Comparison of ENCODE assay signal across 10 cellular contexts in genomic region chr21:45427331-45428271, GRCh38. TPM values are rescaled to one million over a fixed set of nuclear protein-coding genes. Genes with fewer than 3 reads are reported as not detected.
DNase-seq lines count a peak whose midpoint lies in the region; ATAC-seq, FAIRE-seq and TF ChIP-seq lines count a peak whose summit lies in the region.
"Had no signal": no experiment of that assay in that cellular context is flagged by ENCODE, and none has a peak within 500 bp of the region (broad histone marks: within the 10 kb centered on the region; RNA-seq: fewer than 3 reads in every experiment).

No MANE protein-coding gene starts in this region.

- peak overlapping the region; percentile 84 for H3K4me2 ChIP-seq in A549
- H3K4me2 ChIP-seq in H1 (ENCODE audit: insufficient read depth in 1 of 2, low read depth in 2 of 2, low read length in 2 of 2) = no peak overlapping the region

- WGBS in A549 (ENCODE audit: missing lambda C conversion rate) = 64% methylated on average over 6 of the region's 45 CpGs
- WGBS in H1 (ENCODE audit: extremely low coverage in 1 of 2, insufficient coverage in 1 of 2, insufficient read length in 1 of 2, insufficient replicate concordance in 2 of 2, low coverage in 1 of 2, low lambda C conversion rate in 2 of 2, missing lambda C conversion rate in 1 of 2), 2 experiments = 84% methylated on average over 41 of the region's 45 CpGs; no CpG with 5 or more reads in 1 of the 2 experiments

- in situ Hi-C loops in G401 (cut with HindIII; ENCODE audit: low sequenced_read_pairs) = no loop called here

- H3K27ac ChIP-seq in A549 (peak overlapping the region; percentile 97 to 98), H1 (ENCODE audit: low read depth, low read length) (no peak overlapping the region), lower lobe of right lung (peak overlapping the region; percentile 31)
- H3K27ac ChIP-seq: C4-2B had no signal

- no peak overlapping the region for H2AFZ ChIP-seq in H1 (ENCODE audit: low read length)

- TF ChIP-seq EP300 in A549 (IDR thresholded peaks at IDR 0.05) (peak in 1 of 2 experiments; percentile 19; a peak in 1 of 5 replicates), H1 (IDR thresholded peaks at IDR 0.05; ENCODE audit: borderline replicate concordance in 1 of 2, low read depth in 2 of 2, low read length in 2 of 2) (no peak)

- no peak for TF ChIP-seq RAD21 in A549 (conservative IDR thresholded peaks at IDR 0.05 in 1 of 2, IDR thresholded peaks at IDR 0.05 in 1 of 2)
- no peak for TF ChIP-seq RAD21 in H1 (IDR thresholded peaks at IDR 0.05 in 1 of 2, conservative IDR thresholded peaks at IDR 0.05 in 1 of 2; ENCODE audit: low read depth in 2 of 2, low read length in 2 of 2)

- H3K14ac ChIP-seq in H1 (ENCODE audit: insufficient read length) = no peak overlapping the region

- H3K27me3 ChIP-seq in H1 (replicated peaks in 1 of 4; ENCODE audit: control insufficient read depth in 3 of 4, extremely low read depth in 1 of 4, insufficient read depth in 3 of 4, low read length in 3 of 4) = no peaks in the 10 kb centered on the region
- no peaks in the 10 kb centered on the region for H3K27me3 ChIP-seq in lower lobe of right lung (ENCODE audit: low read depth)

- H3K4me3 ChIP-seq in A549 = no peak overlapping the region
- H3K4me3 ChIP-seq in H1 (ENCODE audit: extremely low read depth in 1 of 4, insufficient read depth in 2 of 4, low read depth in 3 of 4, low read length in 4 of 4) = no peak overlapping the region
- H3K4me3 ChIP-seq in lower lobe of right lung = no peak overlapping the region

- POLR2A ChIA-PET in A549 (lab: Yijun Ruan, JAX) (interaction anchor here (1.0 kb wide), 3 partner anchors 21 to 140 kb away, joined by 3 to 7 read pairs (median 4); partner anchors contain the start of gene POFUT2), H1 (lab: Charles Lee; ENCODE audit: partially characterized antibody) (interaction anchor here (0.8 to 2.5 kb wide), 7 partner anchors 9 to 141 kb away, joined by 3 to 12 read pairs (median 4); no protein-coding TSS in a partner anchor)

- H4K91ac ChIP-seq in H1 (replicated peaks; ENCODE audit: insufficient read length, low read length) = peak overlapping the region; percentile 69

- peaks cover 35% of the 10 kb centered on the region for H3K79me1 ChIP-seq in H1 (ENCODE audit: low read depth, low read length)

- H2AK5ac ChIP-seq in H1 (ENCODE audit: low read depth, low read length) = 0 out of 2 replicates have a peak overlapping the region, but pooled peaks have one; percentile 24

- no peak overlapping the region for H3K56ac ChIP-seq in H1 (replicated peaks; ENCODE audit: insufficient read length, low read depth, low read length)

- H4K20me1 ChIP-seq in H1 (replicated peaks in 1 of 2; ENCODE audit: control insufficient read depth in 1 of 2, insufficient read depth in 2 of 2, low read length in 2 of 2) = peaks cover 16 to 62% of the 10 kb centered on the region in 2 experiments

- no peak overlapping the region for H2BK20ac ChIP-seq in H1 (ENCODE audit: low read length)

- H3K23me2 ChIP-seq in H1 (ENCODE audit: low read depth, low read length) = no peaks in the 10 kb centered on the region

- H3K9ac ChIP-seq in H1 (replicated peaks in 1 of 4; ENCODE audit: extremely low read depth in 1 of 4, low read depth in 3 of 4, low read length in 3 of 4) = no peak overlapping the region

- H3K4me1 ChIP-seq in A549 = peaks cover 53% of the 10 kb centered on the region
- peaks cover 0 to 47% (median 40%) of the 10 kb centered on the region in 4 experiments; a peak in 6 of 7 replicates for H3K4me1 ChIP-seq in H1 (replicated peaks in 1 of 4; ENCODE audit: control insufficient read depth in 3 of 4, insufficient read depth in 4 of 4, low read length in 3 of 4)
- H3K4me1 ChIP-seq in lower lobe of right lung = no peaks in the 10 kb centered on the region

- no peak for TF ChIP-seq POLR2A in A549 (IDR thresholded peaks at IDR 0.05; ENCODE audit: low read length)
- no peak for TF ChIP-seq POLR2A in H1 (IDR thresholded peaks at IDR 0.05; ENCODE audit: control extremely low read depth in 1 of 2, low read depth in 2 of 2, low read length in 2 of 2)

- TF ChIP-seq CTCF in A549 (IDR thresholded peaks at IDR 0.05) (no peak), H1 (IDR thresholded peaks at IDR 0.05; ENCODE audit: control extremely low read depth in 1 of 3, insufficient read depth in 1 of 3, low read depth in 1 of 3, low read length in 3 of 3) (no peak), lower lobe of right lung (IDR thresholded peaks at IDR 0.05) (no peak)

- H4K5ac ChIP-seq in H1 (ENCODE audit: insufficient read length, low read depth, low read length) = no peak overlapping the region

- no peak overlapping the region; the same call in 1 of the 2 replicates for H4K8ac ChIP-seq in H1 (ENCODE audit: extremely low read depth, insufficient read depth, low read length)

- FAIRE-seq in A549 (lab: Jason Lieb, UNC) = no peak
- no peak for FAIRE-seq in H1 (lab: Jason Lieb, UNC)
- FAIRE-seq in GM19239 (lab: Jason Lieb, UNC) = no peak

- peaks cover 6 to 92% of the 10 kb centered on the region in 2 experiments; a peak in 3 of 4 replicates for H3K79me2 ChIP-seq in H1 (ENCODE audit: control insufficient read depth in 1 of 2, insufficient read depth in 2 of 2, low read length in 2 of 2)

- H2BK12ac ChIP-seq in H1 (ENCODE audit: low read depth, low read length) = no peak overlapping the region; the same call in 1 of the 2 replicates

- H3K4ac ChIP-seq in H1 (replicated peaks; ENCODE audit: insufficient read length, low read depth, low read length) = peak overlapping the region; percentile 67

- peak; percentile 89 to 92 for DNase-seq in A549 (ENCODE audit: low read depth in 1 of 2, low spot score in 1 of 2)
- DNase-seq in M059J (ENCODE audit: low read depth) = peak; percentile 100
- peak in 1 of 2 experiments; percentile 67 for DNase-seq in H1 (ENCODE audit: low read depth in 1 of 2, low spot score in 2 of 2)
- no peak for DNase-seq in lower lobe of right lung
- no peak for DNase-seq in G401 (ENCODE audit: low spot score)
- DNase-seq in GM19239 (ENCODE audit: insufficient read length, low spot score) = no peak
- DNase-seq: occipital lobe had no signal

- peak overlapping the region; percentile 60; the same call in 1 of the 2 replicates for H2BK5ac ChIP-seq in H1 (ENCODE audit: low read depth, low read length)

- peak overlapping the region; percentile 61; the same call in 1 of the 2 replicates for H2BK15ac ChIP-seq in H1 (ENCODE audit: low read length)

- intact Hi-C loops in lower lobe of right lung (cut with DNase I) = no loop called here

- peak; percentile 94 to 95 for ATAC-seq in A549
- ATAC-seq in lower lobe of right lung = peak; percentile 16 to 34
- no peak for ATAC-seq in GM19463 (IDR thresholded peaks at IDR 0.05; ENCODE audit: unreplicated experiment)
- no peak for ATAC-seq in GM21723 (IDR thresholded peaks at IDR 0.05; ENCODE audit: unreplicated experiment)

- no peak overlapping the region for H2BK120ac ChIP-seq in H1 (replicated peaks; ENCODE audit: low read depth, low read length)

- peak overlapping the region; percentile 78 for H3K18ac ChIP-seq in H1 (ENCODE audit: extremely low read depth, low read length)

- 0 out of 8 replicates have a peak, but pooled peaks cover 0 to 3% (median 0%) of the 10 kb centered on the region in 4 experiments for H3K36me3 ChIP-seq in H1 (ENCODE audit: control insufficient read depth in 2 of 4, insufficient read depth in 4 of 4, low read length in 3 of 4)
- no peaks in the 10 kb centered on the region for H3K36me3 ChIP-seq in lower lobe of right lung

- H3K9me3 ChIP-seq in A549 (no peaks in the 10 kb centered on the region), H1 (ENCODE audit: insufficient read depth in 2 of 2, low read depth in 1 of 2, low read length in 1 of 2) (no peaks in the 10 kb centered on the region), lower lobe of right lung (no peaks in the 10 kb centered on the region)

- CTCF ChIA-PET in A549 (lab: Yijun Ruan, JAX) (interaction anchor here (0.7 to 3.0 kb wide), 5 partner anchors 12 to 136 kb away, joined by 3 to 13 read pairs (median 4); no protein-coding TSS in a partner anchor), H1 (lab: Charles Lee; ENCODE audit: partially characterized antibody) (interaction anchor here (1.0 to 1.8 kb wide), 6 partner anchors 13 to 290 kb away, joined by 3 to 5 read pairs (median 3); no protein-coding TSS in a partner anchor)

- no peak overlapping the region for H3K23ac ChIP-seq in H1 (ENCODE audit: insufficient read length)

TF ChIP-seq in A549, 52 proteins besides CTCF, POLR2A, EP300 and RAD21 (continues in another document):
- TF ChIP-seq ATOH8 (CRISPR knock-in tag; IDR thresholded peaks at IDR 0.05; ENCODE audit: low read depth) = no peak

RNA-seq across cellular contexts. Expression of gene COL18A1, which starts 22.6 kb away (rescaled TPM):
- polyA plus RNA-seq in A549 (2011; rRNA removed) (17.3 and 19.0 TPM in 2 replicates), A549 (2017; fragmentation: RNase III; extraction: RNeasy Plus Mini Kit Qiagen cat#74134 plus additional on column Dnase treatment) (76.7 to 89.7 TPM (median 88.4 TPM) in 3 replicates), H1 (2011; rRNA removed) (145 and 239 TPM in 2 replicates)
- 47.3 and 74.4 TPM in 2 replicates for polyA plus RNA-seq in A549 (2012; cell fraction: cytosol; rRNA removed)
- 362 and 470 TPM in 2 replicates for polyA plus RNA-seq in A549 (2012; cell fraction: nucleus; rRNA removed)
- polyA minus RNA-seq in A549 (2011; rRNA and poly(A)+ RNA removed) = 8.7 and 14.0 TPM in 2 replicates
- total RNA-seq in M059J (2014; rRNA removed; shearing (Covaris generic)) = 202 and 347 TPM in 2 replicates
- total RNA-seq in H1 (2021; fragmentation: NEBNext Ultra II Directional; extraction: Animal tissue kit (Norgen Biotek cat#: 25700)) = 201 and 205 TPM in 2 replicates
- polyA plus RNA-seq in H1 (2011; cell fraction: cytosol; rRNA removed) = 167 TPM
- polyA plus RNA-seq in H1 (2011; cell fraction: nucleus; rRNA removed) = 627 TPM
- 80.5 to 132 TPM (median 130 TPM) in 4 replicates for polyA plus RNA-seq in H1 (2012, experiment 1 of 2)
- polyA plus RNA-seq in H1 (2012, experiment 2 of 2) = 88.9 TPM
- polyA plus RNA-seq in H1 (2013, experiment 1 of 2) = 269 TPM
- 226 TPM for polyA plus RNA-seq in H1 (2013, experiment 2 of 2)
- polyA minus RNA-seq in H1 (2011; rRNA and poly(A)+ RNA removed) = 30.9 and 31.7 TPM in 2 replicates
- polyA minus RNA-seq in H1 (2011; cell fraction: cytosol; rRNA and poly(A)+ RNA removed) = 90.3 TPM
- 88.2 TPM for polyA minus RNA-seq in H1 (2011; cell fraction: nucleus; rRNA and poly(A)+ RNA removed)
- 45.1 TPM for total RNA-seq in lower lobe of right lung
- 353 and 524 TPM in 2 replicates for total RNA-seq in G401 (2014; rRNA removed; shearing (Covaris generic))

Comparison
In these comparisons a context has a peak if more than half of its experiments do, and no peak if none do; other contexts are left out.
1. ATAC-seq: peak in A549 (2 of 2) and lower lobe of right lung (2 of 2); none in GM19463 (single experiment) and GM21723 (single experiment).
2. DNase-seq: peak in A549 (2 of 2) and M059J (single experiment); none in lower lobe of right lung (single experiment), G401 (single experiment) and GM19239 (single experiment).
3. Of the 18 proteins assayed by ChIP-seq in both H1 and A549: peak only in H1: none; only in A549: none; in both: E2F6, MAX and USF2; in neither: 13; mixed calls (peak in some experiments, not most) for 2.